In the genomic region with DNA sequence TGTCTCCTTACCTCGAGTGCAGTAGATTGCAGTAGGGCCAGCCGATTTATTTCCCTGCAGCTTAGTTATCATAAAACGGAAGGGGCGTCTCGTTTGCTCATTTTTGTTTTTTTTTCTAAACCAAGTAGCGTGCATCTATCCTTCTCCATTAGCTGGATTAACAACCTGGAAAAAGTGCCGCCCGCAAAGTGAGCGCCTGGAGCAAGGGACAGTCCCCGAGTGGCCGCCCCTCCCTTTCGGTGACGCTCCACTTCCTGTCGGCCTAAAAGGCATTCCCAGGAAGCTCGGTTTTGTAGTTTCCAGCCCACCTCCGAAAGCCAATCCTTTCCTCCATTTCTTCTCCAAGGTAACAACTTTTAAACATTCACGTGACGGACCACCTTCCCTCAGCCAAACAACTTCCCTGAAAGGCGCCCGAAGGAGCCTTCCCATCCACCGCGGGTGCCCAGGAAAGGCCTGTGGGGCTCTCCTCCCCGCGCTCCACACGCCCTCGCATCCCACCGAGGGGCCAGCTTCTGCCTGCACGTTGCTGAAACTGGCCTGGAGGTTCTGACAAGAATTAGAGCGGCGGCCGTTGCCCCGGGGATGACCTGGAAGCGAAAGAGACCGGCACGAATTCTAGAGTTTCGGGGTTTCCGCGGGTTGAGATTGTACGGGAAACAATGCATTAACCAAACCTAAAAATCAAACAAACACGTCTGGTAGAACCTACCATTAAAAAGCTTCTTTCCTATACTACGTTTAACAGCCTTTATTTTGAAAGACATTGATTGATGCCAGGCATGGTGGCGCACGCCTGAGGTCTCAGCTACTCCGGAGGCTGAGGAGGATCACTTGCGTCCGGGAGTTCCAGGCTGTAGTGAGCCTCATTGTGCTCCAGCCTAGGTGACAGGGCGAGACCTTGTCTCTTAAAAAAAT, we compare ENCODE assay signal across 1 cellular context.
TF ChIP-seq lines count a peak whose summit lies in the region.

Gene EXTL2, minus strand, starts transcription at position 221 of the 918 bp plus-strand sequence. CDS start 6,085 bp downstream, outside the sequence.

TF ChIP-seq in HepG2, 621 proteins besides CTCF, POLR2A, EP300 and RAD21 (continued from another document and continues in another):
- TF ChIP-seq, protein P1, sequence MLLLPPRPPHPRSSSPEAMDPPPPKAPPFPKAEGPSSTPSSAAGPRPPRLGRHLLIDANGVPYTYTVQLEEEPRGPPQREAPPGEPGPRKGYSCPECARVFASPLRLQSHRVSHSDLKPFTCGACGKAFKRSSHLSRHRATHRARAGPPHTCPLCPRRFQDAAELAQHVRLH (CRISPR knock-in tag; IDR thresholded peaks at IDR 0.05; ENCODE audit: borderline replicate concordance, low read depth), result 0 out of 2 replicates have a peak, but pooled peaks have one; percentile 44
- peak; percentile 78 for TF ChIP-seq ELF1 (CRISPR knock-in tag; IDR thresholded peaks at IDR 0.05)
- TF ChIP-seq MED1 (CRISPR knock-in tag; IDR thresholded peaks at IDR 0.05), result peak; percentile 18; the same call in 1 of the 2 replicates
- peak; percentile 33; the same call in 1 of the 2 replicates for TF ChIP-seq PHF21A (CRISPR knock-in tag; IDR thresholded peaks at IDR 0.05)
- TF ChIP-seq RNF219 (CRISPR knock-in tag; IDR thresholded peaks at IDR 0.05), result peak; percentile 93; the same call in 1 of the 2 replicates
- TF ChIP-seq, protein P2, sequence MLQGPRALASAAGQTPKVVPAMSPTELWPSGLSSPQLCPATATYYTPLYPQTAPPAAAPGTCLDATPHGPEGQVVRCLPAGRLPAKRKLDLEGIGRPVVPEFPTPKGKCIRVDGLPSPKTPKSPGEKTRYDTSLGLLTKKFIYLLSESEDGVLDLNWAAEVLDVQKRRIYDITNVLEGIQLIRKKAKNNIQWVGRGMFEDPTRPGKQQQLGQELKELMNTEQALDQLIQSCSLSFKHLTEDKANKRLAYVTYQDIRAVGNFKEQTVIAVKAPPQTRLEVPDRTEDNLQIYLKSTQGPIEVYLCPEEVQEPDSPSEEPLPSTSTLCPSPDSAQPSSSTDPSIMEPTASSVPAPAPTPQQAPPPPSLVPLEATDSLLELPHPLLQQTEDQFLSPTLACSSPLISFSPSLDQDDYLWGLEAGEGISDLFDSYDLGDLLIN (CRISPR knock-in tag; IDR thresholded peaks at IDR 0.05; ENCODE audit: borderline replicate concordance), result 0 out of 2 replicates have a peak, but pooled peaks have one; percentile 38
- no peak for TF ChIP-seq RFX5 (IDR thresholded peaks at IDR 0.05; ENCODE audit: low read depth, low read length)
- no peak for TF ChIP-seq SMARCE1 (IDR thresholded peaks at IDR 0.05; ENCODE audit: borderline replicate concordance)
- TF ChIP-seq HNF1A (IDR thresholded peaks at IDR 0.05; ENCODE audit: low read depth), result no peak; the same call in 1 of the 2 replicates
- no peak for TF ChIP-seq HNF1A (CRISPR knock-in tag; IDR thresholded peaks at IDR 0.05; ENCODE audit: borderline replicate concordance)
- no peak for TF ChIP-seq IRF2 (CRISPR knock-in tag; IDR thresholded peaks at IDR 0.05)
- peak; percentile 54; the same call in 1 of the 2 replicates for TF ChIP-seq ELF3 (CRISPR knock-in tag; IDR thresholded peaks at IDR 0.05)
- 0 out of 2 replicates have a peak, but pooled peaks have one; percentile 54 for TF ChIP-seq KDM5A (IDR thresholded peaks at IDR 0.05; ENCODE audit: borderline replicate concordance, low read length)
- peak; percentile 76; the same call in 1 of the 2 replicates for TF ChIP-seq KMT2B (CRISPR knock-in tag; IDR thresholded peaks at IDR 0.05)
- no peak for TF ChIP-seq ZSCAN25 (CRISPR knock-in tag; IDR thresholded peaks at IDR 0.05)
- TF ChIP-seq ZNF224 (CRISPR knock-in tag; IDR thresholded peaks at IDR 0.05), result 0 out of 2 replicates have a peak, but pooled peaks have one; percentile 10
- no peak for TF ChIP-seq SMARCC2 (IDR thresholded peaks at IDR 0.05)
- 0 out of 2 replicates have a peak, but pooled peaks have one; percentile 9 for TF ChIP-seq ZNF20 (CRISPR knock-in tag; IDR thresholded peaks at IDR 0.05)
- TF ChIP-seq SP140L (CRISPR knock-in tag; IDR thresholded peaks at IDR 0.05; ENCODE audit: borderline replicate concordance), result no peak
- peak; percentile 73; the same call in 1 of the 2 replicates for TF ChIP-seq RFX1 (IDR thresholded peaks at IDR 0.05)
- TF ChIP-seq AGO1 (IDR thresholded peaks at IDR 0.05; ENCODE audit: low read depth, low read length, poor library complexity, severe bottlenecking), result no peak
- peak; percentile 72; the same call in 1 of the 2 replicates for TF ChIP-seq ZNF292 (CRISPR knock-in tag; IDR thresholded peaks at IDR 0.05; ENCODE audit: borderline replicate concordance, low read depth)
- peak; percentile 48; the same call in 1 of the 2 replicates for TF ChIP-seq ZBTB25 (CRISPR knock-in tag; IDR thresholded peaks at IDR 0.05)
- TF ChIP-seq NAIF1 (CRISPR knock-in tag; IDR thresholded peaks at IDR 0.05; ENCODE audit: borderline replicate concordance), result peak; percentile 83
- no peak for TF ChIP-seq ZFAT (CRISPR knock-in tag; conservative IDR thresholded peaks at IDR 0.05)
- TF ChIP-seq NFKB2 (CRISPR knock-in tag; IDR thresholded peaks at IDR 0.05; ENCODE audit: borderline replicate concordance), result peak; percentile 21; the same call in 1 of the 2 replicates
- no peak for TF ChIP-seq HDAC2 (CRISPR knock-in tag; IDR thresholded peaks at IDR 0.05)
- peak; percentile 52; the same call in 1 of the 2 replicates for TF ChIP-seq SIN3A (IDR thresholded peaks at IDR 0.05; ENCODE audit: borderline replicate concordance, low read depth, low read length)
- no peak for TF ChIP-seq ZNF333 (CRISPR knock-in tag; IDR thresholded peaks at IDR 0.05; ENCODE audit: borderline replicate concordance)
- TF ChIP-seq, protein P3, sequence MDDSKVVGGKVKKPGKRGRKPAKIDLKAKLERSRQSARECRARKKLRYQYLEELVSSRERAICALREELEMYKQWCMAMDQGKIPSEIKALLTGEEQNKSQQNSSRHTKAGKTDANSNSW (CRISPR knock-in tag; IDR thresholded peaks at IDR 0.05; ENCODE audit: borderline replicate concordance), result no peak
- TF ChIP-seq, protein P4, sequence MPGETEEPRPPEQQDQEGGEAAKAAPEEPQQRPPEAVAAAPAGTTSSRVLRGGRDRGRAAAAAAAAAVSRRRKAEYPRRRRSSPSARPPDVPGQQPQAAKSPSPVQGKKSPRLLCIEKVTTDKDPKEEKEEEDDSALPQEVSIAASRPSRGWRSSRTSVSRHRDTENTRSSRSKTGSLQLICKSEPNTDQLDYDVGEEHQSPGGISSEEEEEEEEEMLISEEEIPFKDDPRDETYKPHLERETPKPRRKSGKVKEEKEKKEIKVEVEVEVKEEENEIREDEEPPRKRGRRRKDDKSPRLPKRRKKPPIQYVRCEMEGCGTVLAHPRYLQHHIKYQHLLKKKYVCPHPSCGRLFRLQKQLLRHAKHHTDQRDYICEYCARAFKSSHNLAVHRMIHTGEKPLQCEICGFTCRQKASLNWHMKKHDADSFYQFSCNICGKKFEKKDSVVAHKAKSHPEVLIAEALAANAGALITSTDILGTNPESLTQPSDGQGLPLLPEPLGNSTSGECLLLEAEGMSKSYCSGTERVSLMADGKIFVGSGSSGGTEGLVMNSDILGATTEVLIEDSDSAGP (CRISPR knock-in tag; IDR thresholded peaks at IDR 0.05; ENCODE audit: borderline replicate concordance), result peak; percentile 76; the same call in 1 of the 2 replicates
- peak; percentile 83 for TF ChIP-seq ZNF143 (CRISPR knock-in tag; IDR thresholded peaks at IDR 0.05)
- TF ChIP-seq SALL1 (CRISPR knock-in tag; IDR thresholded peaks at IDR 0.05), result peak; percentile 74; the same call in 1 of the 2 replicates
- 0 out of 2 replicates have a peak, but pooled peaks have one; percentile 17 for TF ChIP-seq DMAP1 (CRISPR knock-in tag; IDR thresholded peaks at IDR 0.05)
- TF ChIP-seq ZNF616 (CRISPR knock-in tag; IDR thresholded peaks at IDR 0.05; ENCODE audit: low read depth), result no peak
- TF ChIP-seq, protein P5, sequence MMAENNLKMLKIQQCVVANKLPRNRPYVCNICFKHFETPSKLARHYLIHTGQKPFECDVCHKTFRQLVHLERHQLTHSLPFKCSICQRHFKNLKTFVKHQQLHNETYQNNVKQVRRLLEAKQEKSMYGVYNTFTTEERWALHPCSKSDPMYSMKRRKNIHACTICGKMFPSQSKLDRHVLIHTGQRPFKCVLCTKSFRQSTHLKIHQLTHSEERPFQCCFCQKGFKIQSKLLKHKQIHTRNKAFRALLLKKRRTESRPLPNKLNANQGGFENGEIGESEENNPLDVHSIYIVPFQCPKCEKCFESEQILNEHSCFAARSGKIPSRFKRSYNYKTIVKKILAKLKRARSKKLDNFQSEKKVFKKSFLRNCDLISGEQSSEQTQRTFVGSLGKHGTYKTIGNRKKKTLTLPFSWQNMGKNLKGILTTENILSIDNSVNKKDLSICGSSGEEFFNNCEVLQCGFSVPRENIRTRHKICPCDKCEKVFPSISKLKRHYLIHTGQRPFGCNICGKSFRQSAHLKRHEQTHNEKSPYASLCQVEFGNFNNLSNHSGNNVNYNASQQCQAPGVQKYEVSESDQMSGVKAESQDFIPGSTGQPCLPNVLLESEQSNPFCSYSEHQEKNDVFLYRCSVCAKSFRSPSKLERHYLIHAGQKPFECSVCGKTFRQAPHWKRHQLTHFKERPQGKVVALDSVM (CRISPR knock-in tag; IDR thresholded peaks at IDR 0.05), result 0 out of 2 replicates have a peak, but pooled peaks have one; percentile 26
- TF ChIP-seq HBP1 (CRISPR knock-in tag; IDR thresholded peaks at IDR 0.05; ENCODE audit: low read depth), result peak; percentile 67; the same call in 1 of the 2 replicates
- no peak for TF ChIP-seq ZNF879 (CRISPR knock-in tag; IDR thresholded peaks at IDR 0.05)
- TF ChIP-seq SNAI1 (CRISPR knock-in tag; IDR thresholded peaks at IDR 0.05; ENCODE audit: borderline replicate concordance), result no peak
- TF ChIP-seq ARNT (IDR thresholded peaks at IDR 0.05), result no peak
- peak; percentile 93 for TF ChIP-seq SAP130 (CRISPR knock-in tag; IDR thresholded peaks at IDR 0.05; ENCODE audit: low read depth)
- peak; percentile 80; the same call in 1 of the 2 replicates for TF ChIP-seq ETV5 (CRISPR knock-in tag; IDR thresholded peaks at IDR 0.05; ENCODE audit: borderline replicate concordance)
- peak; percentile 14; the same call in 1 of the 2 replicates for TF ChIP-seq DNMT3B (CRISPR knock-in tag; conservative IDR thresholded peaks at IDR 0.05)
- TF ChIP-seq CC2D1A (CRISPR knock-in tag; IDR thresholded peaks at IDR 0.05), result no peak
- peak; percentile 68; the same call in 1 of the 2 replicates for TF ChIP-seq MXD4 (CRISPR knock-in tag; IDR thresholded peaks at IDR 0.05)
- TF ChIP-seq PHF20 (CRISPR knock-in tag; IDR thresholded peaks at IDR 0.05), result peak; percentile 37; the same call in 1 of the 2 replicates
